ENCODE assay signal across 8 cellular contexts in the genomic region with DNA sequence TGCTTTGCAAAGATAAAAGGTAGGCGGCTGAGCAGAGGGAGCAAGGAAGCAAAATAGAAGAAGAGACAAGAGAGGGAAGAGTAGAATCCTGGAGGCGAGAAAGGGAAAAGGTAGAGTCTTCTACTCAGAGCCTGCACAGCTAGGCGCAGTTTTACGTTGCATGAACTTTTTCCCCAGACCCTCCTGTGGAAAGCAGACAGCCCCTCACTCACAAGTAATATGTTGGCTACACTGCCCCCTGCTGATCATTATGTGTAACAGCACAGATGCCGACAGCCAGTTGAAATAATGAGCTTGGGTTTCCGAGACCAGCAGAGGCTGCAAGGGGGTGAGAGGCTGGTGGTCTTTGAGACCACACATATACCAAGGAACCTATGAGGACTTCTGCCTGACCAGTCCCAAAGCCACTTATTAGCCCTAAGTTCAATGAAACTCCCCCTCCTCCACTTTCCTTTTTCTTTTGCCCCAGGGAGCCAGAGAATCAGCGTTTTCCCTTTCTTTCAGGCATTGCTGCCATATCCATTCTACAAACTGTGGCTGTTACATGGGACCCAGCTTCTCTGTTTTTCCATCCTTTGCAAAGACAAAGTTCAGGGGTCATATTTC. TPM values are rescaled to one million over a fixed set of nuclear protein-coding genes. Genes with fewer than 3 reads are reported as not detected.
A peak's percentile ranks its signal among the peaks of the same experiment; 100 is the strongest.
DNase-seq lines count a peak whose midpoint lies in the region; ATAC-seq and TF ChIP-seq lines count a peak whose summit lies in the region.

No MANE protein-coding gene starts in this region.

- no peak overlapping the region for H2BK120ac ChIP-seq in mesendoderm (ENCODE audit: low read depth, low read length)

- no peaks in the 10 kb centered on the region for H3K4me1 Mint-ChIP-seq in MCF 10A (ENCODE audit: insufficient read depth, unreplicated experiment)
- H3K4me1 Mint-ChIP-seq in activated T-helper 17 cell treated with anti-CD3 and anti-CD28 coated beads, Interleukin-2, amount 50 U/mL, for 72 hours: no peaks in the 10 kb centered on the region

- H4K5ac ChIP-seq in mesendoderm (ENCODE audit: low read length): no peak overlapping the region

- no peak overlapping the region for H2BK5ac ChIP-seq in mesendoderm (ENCODE audit: low read length)

- H3K27me3 Mint-ChIP-seq in MCF 10A (ENCODE audit: insufficient read depth, unreplicated experiment): peaks cover 40% of the 10 kb centered on the region
- peaks cover 41% of the 10 kb centered on the region for H3K27me3 Mint-ChIP-seq in activated T-helper 17 cell treated with anti-CD3 and anti-CD28 coated beads, Interleukin-2, amount 50 U/mL, for 72 hours

- no peak overlapping the region for H4K8ac ChIP-seq in mesendoderm (ENCODE audit: low read depth, low read length)

- peak; percentile 64 for DNase-seq in Ammon's horn (ENCODE audit: low spot score)
- peak; percentile 7 for DNase-seq in GM06990 (ENCODE audit: extremely low read depth, insufficient read length)
- DNase-seq in NCI-H748 (lab: John Stamatoyannopoulos, UW; ENCODE audit: unreplicated experiment): peak; percentile 44
- DNase-seq in MCF 10A (ENCODE audit: unreplicated experiment): peak; percentile 49
- DNase-seq in mesendoderm: peak; percentile 74
- no peak for DNase-seq in DMS79 (lab: John Stamatoyannopoulos, UW)
- no peak for DNase-seq in hippocampal formation (lab: John Stamatoyannopoulos, UW)

- H3K79me2 ChIP-seq in mesendoderm (ENCODE audit: control insufficient read depth, insufficient read depth, low read length): no peaks in the 10 kb centered on the region

- H3K79me1 ChIP-seq in mesendoderm (ENCODE audit: low read length): no peaks in the 10 kb centered on the region

- no peak overlapping the region for H2BK15ac ChIP-seq in mesendoderm (replicated peaks; ENCODE audit: low read depth)

- intact Hi-C loops in MCF 10A (cut with micrococcal nuclease): loop anchor here (1.0 kb wide), 1 partner anchor 96 kb away; no protein-coding TSS in a partner anchor

- H2AK5ac ChIP-seq in mesendoderm (ENCODE audit: low read length): no peak overlapping the region

- TF ChIP-seq CTCF in GM06990 (IDR thresholded peaks at IDR 0.05; ENCODE audit: insufficient read depth, low read length, poor library complexity, severe bottlenecking) (peak; percentile 70), MCF 10A (IDR thresholded peaks at IDR 0.05; ENCODE audit: unreplicated experiment) (peak; percentile 81)

- H3K27ac ChIP-seq in mesendoderm (ENCODE audit: low read depth, low read length): no peak overlapping the region

- no peaks in the 10 kb centered on the region for H3K4me1 ChIP-seq in mesendoderm (ENCODE audit: control insufficient read depth, low read depth, low read length)

- POLR2A ChIA-PET in MCF 10A (lab: Yijun Ruan, JAX): no interaction called here

- H3K27me3 ChIP-seq in GM06990 (replicated peaks; ENCODE audit: control insufficient read depth, insufficient read depth, low read length): no peaks in the 10 kb centered on the region
- no peaks in the 10 kb centered on the region for H3K27me3 ChIP-seq in mesendoderm (ENCODE audit: insufficient read depth, low read length, poor library complexity)

- H3K9ac ChIP-seq in mesendoderm (ENCODE audit: low read length): no peak overlapping the region

- no peak overlapping the region for H3K56ac ChIP-seq in mesendoderm (ENCODE audit: low read length)

- H3K4ac ChIP-seq in mesendoderm (ENCODE audit: low read depth, low read length): no peak overlapping the region

- no peaks in the 10 kb centered on the region for H3K36me3 Mint-ChIP-seq in MCF 10A (ENCODE audit: insufficient read depth, unreplicated experiment)
- H3K36me3 Mint-ChIP-seq in activated T-helper 17 cell treated with anti-CD3 and anti-CD28 coated beads, Interleukin-2, amount 50 U/mL, for 72 hours (ENCODE audit: low read depth): no peaks in the 10 kb centered on the region

- no peak overlapping the region for H3K4me2 ChIP-seq in mesendoderm (ENCODE audit: low read length)

- CTCF ChIA-PET in MCF 10A (lab: Yijun Ruan, JAX): interaction anchor here (0.6 to 4.7 kb wide), 27 partner anchors 8 to 1618 kb away, joined by 3 to 43 read pairs (median 3); partner anchors contain the start of genes CALB2, CMTR2 and ZNF23

- no peak overlapping the region for H3K23ac ChIP-seq in mesendoderm (ENCODE audit: low read length)

- H3K36me3 ChIP-seq in GM06990 (ENCODE audit: control insufficient read depth, insufficient read depth, low read length) (no peaks in the 10 kb centered on the region), mesendoderm (ENCODE audit: control insufficient read depth, insufficient read depth, low read length) (no peaks in the 10 kb centered on the region)

- H3K18ac ChIP-seq in mesendoderm (ENCODE audit: low read length): no peak overlapping the region

- H3K4me3 Mint-ChIP-seq in MCF 10A (ENCODE audit: unreplicated experiment): no peak overlapping the region
- H3K4me3 Mint-ChIP-seq in activated T-helper 17 cell treated with anti-CD3 and anti-CD28 coated beads, Interleukin-2, amount 50 U/mL, for 72 hours: no peak overlapping the region

- BruUV-seq in MCF 10A (replicated peaks; lab: Mats Ljungman, UMichigan): no TSS peak

- H3K4me3 ChIP-seq in GM06990 (replicated peaks; ENCODE audit: low read depth, low read length) (no peak overlapping the region), mesendoderm (ENCODE audit: low read length) (no peak overlapping the region)

- WGBS in mesendoderm (ENCODE audit: extremely low coverage, insufficient coverage, low lambda C conversion rate): no CpG with 5 or more reads among the region's 7 CpGs

- no peaks in the 10 kb centered on the region for H3K9me3 Mint-ChIP-seq in MCF 10A (ENCODE audit: unreplicated experiment)
- H3K9me3 Mint-ChIP-seq in activated T-helper 17 cell treated with anti-CD3 and anti-CD28 coated beads, Interleukin-2, amount 50 U/mL, for 72 hours: no peaks in the 10 kb centered on the region

- ATAC-seq in activated T-helper 17 cell treated with anti-CD3 and anti-CD28 coated beads, Interleukin-2, amount 50 U/mL, for 72 hours (replicated peaks): no peak

- H3K27ac Mint-ChIP-seq in MCF 10A (ENCODE audit: low read depth, unreplicated experiment): no peak overlapping the region
- no peak overlapping the region for H3K27ac Mint-ChIP-seq in activated T-helper 17 cell treated with anti-CD3 and anti-CD28 coated beads, Interleukin-2, amount 50 U/mL, for 72 hours

RNA-seq across cellular contexts. Expression of gene CMTR2, which starts 22.5 kb away (rescaled TPM):
- total RNA-seq in MCF 10A (2022): 25.6 and 27.7 TPM in 2 replicates
- polyA plus RNA-seq in mesendoderm (2013, experiment 1 of 2): 5.6 TPM
- polyA plus RNA-seq in mesendoderm (2013, experiment 2 of 2): 5.8 TPM
- total RNA-seq in activated T-helper 17 cell treated with anti-CD3 and anti-CD28 coated beads, Interleukin-2, amount 50 U/mL, for 72 hours: 10 to 100 TPM; 13.6 to 22.2 TPM

RNA-seq across cellular contexts. Expression of gene CALB2, which starts 46.9 kb away (rescaled TPM):
- 0.23 TPM in 1 of 2 replicates, not detected in the other for total RNA-seq in MCF 10A (2022)
- polyA plus RNA-seq in mesendoderm (2013, experiment 1 of 2): 0.44 TPM
- 0.62 TPM for polyA plus RNA-seq in mesendoderm (2013, experiment 2 of 2)
- total RNA-seq in activated T-helper 17 cell treated with anti-CD3 and anti-CD28 coated beads, Interleukin-2, amount 50 U/mL, for 72 hours: not detected

Comparison
In these comparisons a context has a peak if more than half of its experiments do, and no peak if none do; other contexts are left out.
1. DNase-seq: peak in Ammon's horn (single experiment), GM06990 (single experiment), NCI-H748 (single experiment), MCF 10A (single experiment) and mesendoderm (single experiment); none in DMS79 (single experiment) and hippocampal formation (0 of 2).